Comparison of ENCODE assay signal across 17 cellular contexts in the genomic region with DNA sequence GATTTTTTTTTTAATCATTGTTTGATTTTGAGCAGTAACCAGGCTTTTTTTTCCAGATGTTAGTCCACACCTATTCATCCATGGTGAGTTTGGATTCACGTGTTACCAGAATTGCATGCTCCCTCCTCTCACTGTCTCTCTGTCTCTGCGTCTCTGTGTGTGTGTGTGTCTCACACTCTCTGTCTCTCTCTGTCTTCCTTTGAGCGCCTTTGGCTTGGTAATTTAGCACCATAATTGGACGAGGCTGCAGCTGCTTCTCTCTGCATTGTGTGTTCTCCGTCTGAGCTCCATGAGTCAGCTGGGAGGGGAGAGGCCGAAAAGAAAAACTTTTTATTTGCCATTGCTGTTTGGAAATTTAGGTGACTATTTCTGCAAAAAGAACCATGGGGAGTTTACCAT. TPM values are rescaled to one million over a fixed set of nuclear protein-coding genes. Genes with fewer than 3 reads are reported as not detected.
A peak's percentile ranks its signal among the peaks of the same experiment; 100 is the strongest.
DNase-seq lines count a peak whose midpoint lies in the region; ATAC-seq and TF ChIP-seq lines count a peak whose summit lies in the region.
"Had no signal": no experiment of that assay in that cellular context is flagged by ENCODE, and none has a peak within 500 bp of the region (broad histone marks: within the 10 kb centered on the region; RNA-seq: fewer than 3 reads in every experiment).

No MANE protein-coding gene starts in this region.

- H3K27ac Mint-ChIP-seq in T-helper 1 cell treated with Interleukin-12 subunit alpha and Interleukin-12 subunit beta and Interleukin-4 antibody, amounts not matched to agents 30 μg/mL and 1 μg/mL, for 36 hours = peak overlapping the region; percentile 63
- H3K27ac Mint-ChIP-seq: activated T-cell treated with anti-CD3 and anti-CD28 coated beads, Interleukin-2, amount 50 U/mL, for 72 hours had no signal

- H3K36me3 ChIP-seq in brain microvascular endothelial cell (replicated peaks) = no peaks in the 10 kb centered on the region
- H3K36me3 ChIP-seq: ovary had no signal

- no peak overlapping the region for H3K4me3 ChIP-seq in brain microvascular endothelial cell (ENCODE audit: low read depth, low read length)
- H3K4me3 ChIP-seq: ovary had no signal

- TF ChIP-seq CTCF in brain microvascular endothelial cell (IDR thresholded peaks at IDR 0.05; ENCODE audit: low read depth, low read length, missing control alignments) = no peak

- H3K4me1 Mint-ChIP-seq in T-helper 1 cell treated with Interleukin-12 subunit alpha and Interleukin-12 subunit beta and Interleukin-4 antibody, amounts not matched to agents 30 μg/mL and 1 μg/mL, for 36 hours (ENCODE audit: low read depth) = peaks cover 10% of the 10 kb centered on the region

- peaks cover 51% of the 10 kb centered on the region for H3K27me3 ChIP-seq in brain microvascular endothelial cell (replicated peaks)
- H3K27me3 ChIP-seq: ovary had no signal

- in situ Hi-C loops in brain microvascular endothelial cell (cut with HindIII; ENCODE audit: low pct_ligation_motif_present, low sequenced_read_pairs) = no loop called here

- H3K9me3 Mint-ChIP-seq in T-helper 1 cell treated with Interleukin-12 subunit alpha and Interleukin-12 subunit beta and Interleukin-4 antibody, amounts not matched to agents 30 μg/mL and 1 μg/mL, for 36 hours = no peaks in the 10 kb centered on the region

- no peak for DNase-seq in T-helper 1 cell
- peak; percentile 5 for DNase-seq in brain microvascular endothelial cell
- peak; percentile 76 for DNase-seq in islet precursor cell
- no peak for DNase-seq in 8988T
- no peak for DNase-seq in left lobe of liver (ENCODE audit: low spot score)
- DNase-seq in SK-N-DZ (ENCODE audit: low spot score) = no peak
- DNase-seq: activated CD4-positive, alpha-beta T cell treated with anti-CD3 and anti-CD28 coated beads, Interleukin-2, amount 50 U/mL, for 48 hours; activated T-cell treated with anti-CD3 and anti-CD28 coated beads, Interleukin-2, amount 50 U/mL, for 72 hours; Calu3; NCI-H510A; ovary; stimulated activated CD4-positive, alpha-beta T cell treated with anti-CD3 and anti-CD28 coated beads, Interleukin-12 subunit alpha, Interleukin-12 subunit beta, amount 100 ng/mL, for 4 hours had no signal

- ATAC-seq in GM21786 (IDR thresholded peaks at IDR 0.05; ENCODE audit: unreplicated experiment) = no peak
- ATAC-seq in left lobe of liver = no peak
- ATAC-seq: activated T-cell treated with anti-CD3 and anti-CD28 coated beads, Interleukin-2, amount 50 U/mL, for 72 hours had no signal

- H3K4me3 Mint-ChIP-seq in T-helper 1 cell treated with Interleukin-12 subunit alpha and Interleukin-12 subunit beta and Interleukin-4 antibody, amounts not matched to agents 30 μg/mL and 1 μg/mL, for 36 hours = no peak overlapping the region
- H3K4me3 Mint-ChIP-seq: activated T-cell treated with anti-CD3 and anti-CD28 coated beads, Interleukin-2, amount 50 U/mL, for 72 hours had no signal

- no peak overlapping the region for H3K27ac ChIP-seq in brain microvascular endothelial cell
- H3K27ac ChIP-seq: ovary had no signal

- peaks cover 97% of the 10 kb centered on the region for H3K27me3 Mint-ChIP-seq in T-helper 1 cell treated with Interleukin-12 subunit alpha and Interleukin-12 subunit beta and Interleukin-4 antibody, amounts not matched to agents 30 μg/mL and 1 μg/mL, for 36 hours (ENCODE audit: low read depth)

- peaks cover 3% of the 10 kb centered on the region for H3K36me3 Mint-ChIP-seq in T-helper 1 cell treated with Interleukin-12 subunit alpha and Interleukin-12 subunit beta and Interleukin-4 antibody, amounts not matched to agents 30 μg/mL and 1 μg/mL, for 36 hours (ENCODE audit: low read depth)

RNA-seq across cellular contexts. Expression of a gene that starts 3.4 kb away (rescaled TPM):
- total RNA-seq in left lobe of liver = not detected
- 0.17 and 1.5 TPM in 2 replicates for polyA plus RNA-seq in SK-N-DZ (2014; cell fraction: cytosol; rRNA removed)
- 0.02 TPM in 1 of 2 replicates, not detected in the other for polyA plus RNA-seq in SK-N-DZ (2014; cell fraction: nucleus; rRNA removed)
- total RNA-seq: activated T-cell treated with anti-CD3 and anti-CD28 coated beads, Interleukin-2, amount 50 U/mL, for 72 hours; Calu3; mesenteric fat pad; ovary; RPMI7951 had no signal
- polyA plus RNA-seq: AG04450, ovary had no signal

Comparison
In these comparisons a context has a peak if more than half of its experiments do, and no peak if none do; other contexts are left out.
1. DNase-seq: peak in brain microvascular endothelial cell (single experiment) and islet precursor cell (single experiment); none in T-helper 1 cell (0 of 5), 8988T (single experiment), left lobe of liver (single experiment) and SK-N-DZ (single experiment).